In genomic region chr19:13529721-13530120, GRCh38 we compare ENCODE assay signal across 1 cellular context. TPM values are rescaled to one million over a fixed set of nuclear protein-coding genes. Genes with fewer than 3 reads are reported as not detected.
"Had no signal": no experiment of that assay in that cellular context is flagged by ENCODE, and none has a peak within 500 bp of the region (broad histone marks: within the 10 kb centered on the region; RNA-seq: fewer than 3 reads in every experiment).

No MANE protein-coding gene starts in this region.

RNA-seq across cellular contexts. Expression of gene CACNA1A, which starts 23.4 kb away (rescaled TPM):
- polyA plus RNA-seq: keratinocyte had no signal
